ENCODE assay signal across 38 cellular contexts in the genomic region with DNA sequence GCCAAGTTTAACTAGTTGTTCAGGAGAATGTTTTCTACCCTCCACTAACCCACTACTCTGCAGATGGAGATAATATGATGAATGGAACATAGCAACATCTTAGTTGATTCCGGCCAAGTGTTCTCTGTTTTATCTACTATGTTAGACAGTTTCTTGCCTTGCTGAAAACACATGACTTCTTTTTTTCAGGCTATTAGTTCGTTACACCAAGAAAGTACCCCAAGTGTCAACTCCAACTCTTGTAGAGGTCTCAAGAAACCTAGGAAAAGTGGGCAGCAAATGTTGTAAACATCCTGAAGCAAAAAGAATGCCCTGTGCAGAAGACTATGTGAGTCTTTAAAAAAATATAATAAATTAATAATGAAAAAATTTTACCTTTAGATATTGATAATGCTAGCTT. TPM values are rescaled to one million over a fixed set of nuclear protein-coding genes. Genes with fewer than 3 reads are reported as not detected.
"Had no signal": no experiment of that assay in that cellular context is flagged by ENCODE, and none has a peak within 500 bp of the region (broad histone marks: within the 10 kb centered on the region; RNA-seq: fewer than 3 reads in every experiment).

No MANE protein-coding gene starts in this region.

- H3K4me1 ChIP-seq: adrenal gland, ascending aorta, breast epithelium had no signal

- H3K4me3 ChIP-seq: adrenal gland, ascending aorta, body of pancreas, breast epithelium, cardiac muscle cell had no signal

- DNase-seq: activated effector memory CD4-positive, alpha-beta T cell treated with anti-CD3 and anti-CD28 coated beads, Interleukin-2, amount 50 U/mL, for 16 hours; activated effector memory CD4-positive, alpha-beta T cell treated with Interleukin-2 at 50 U/mL for 16 hours; activated gamma-delta T cell; activated gamma-delta T cell treated with Interleukin-2 at 50 U/mL for 16 hours; activated naive CD4-positive, alpha-beta T cell; activated naive CD4-positive, alpha-beta T cell treated with anti-CD3 and anti-CD28 coated beads for 36 hours; activated naive CD4-positive, alpha-beta T cell treated with anti-CD3 and anti-CD28 coated beads, Interleukin-2, amount 10 ng/mL, durations not matched to agents 7 days and 5 days; activated naive CD4-positive, alpha-beta T cell treated with anti-CD3 and anti-CD28 coated beads, Interleukin-2, amount 50 U/mL, for 16 hours; activated naive CD4-positive, alpha-beta T cell treated with Interleukin-2 at 50 U/mL for 16 hours; activated naive CD8-positive, alpha-beta T cell treated with anti-CD3 and anti-CD28 coated beads for 36 hours; activated naive CD8-positive, alpha-beta T cell treated with anti-CD3 and anti-CD28 coated beads, Interleukin-2, amount 10 ng/mL, durations not matched to agents 7 days and 5 days; activated naive CD8-positive, alpha-beta T cell treated with anti-CD3 and anti-CD28 coated beads, Interleukin-2, amount 50 U/mL, for 24 hours; activated T-cell treated with anti-CD3 and anti-CD28 coated beads, Interleukin-2, amount 50 U/mL, for 1 hour; activated T-cell treated with anti-CD3 and anti-CD28 coated beads, Interleukin-2, amount 50 U/mL, for 24 hours; activated T-cell treated with anti-CD3 and anti-CD28 coated beads, Interleukin-2, amount 50 U/mL, for 4 hours; activated T-cell treated with anti-CD3 and anti-CD28 coated beads, Interleukin-2, amount 50 U/mL, for 48 hours; activated T-cell treated with anti-CD3 and anti-CD28 coated beads, Interleukin-2, amount 50 U/mL, for 72 hours; adrenal gland; amniotic stem cell; amygdala; anterior cingulate cortex; aorta; body of pancreas; central memory CD4-positive, alpha-beta T cell; cerebellar nuclear complex had no signal

- H3K27ac ChIP-seq: adrenal gland, ascending aorta, body of pancreas, brain microvascular endothelial cell, breast epithelium, cardiac muscle cell had no signal

- H3K27me3 ChIP-seq: adrenal gland, ascending aorta, body of pancreas, brain microvascular endothelial cell, breast epithelium, cardiac muscle cell had no signal

- FAIRE-seq: astrocyte, bronchial epithelial cell had no signal

- ATAC-seq: activated naive CD4-positive, alpha-beta T cell treated with anti-CD3 and anti-CD28 coated beads, Interleukin-2, amount 50 U/mL, for 72 hours; activated naive CD8-positive, alpha-beta T cell treated with anti-CD3 and anti-CD28 coated beads, Interleukin-2, amount 50 U/mL, for 24 hours; activated T-cell treated with anti-CD3 and anti-CD28 coated beads, Interleukin-2, amount 50 U/mL, for 4 hours; activated T-cell treated with anti-CD3 and anti-CD28 coated beads, Interleukin-2, amount 50 U/mL, for 72 hours; activated T-helper 17 cell treated with anti-CD3 and anti-CD28 coated beads, Interleukin-2, amount 50 U/mL, for 72 hours; body of pancreas had no signal

- H3K9me3 ChIP-seq: adrenal gland, ascending aorta, body of pancreas, breast epithelium had no signal

- H3K36me3 ChIP-seq: adrenal gland, ascending aorta, brain microvascular endothelial cell, breast epithelium, cardiac muscle cell had no signal

RNA-seq across cellular contexts. Expression of gene ALB, which starts 13.3 kb away (rescaled TPM):
- total RNA-seq: activated naive CD4-positive, alpha-beta T cell treated with anti-CD3 and anti-CD28 coated beads for 36 hours; activated naive CD4-positive, alpha-beta T cell treated with anti-CD3 and anti-CD28 coated beads, Interleukin-2, amount 50 U/mL, for 72 hours; activated naive CD8-positive, alpha-beta T cell treated with anti-CD3 and anti-CD28 coated beads for 36 hours; activated naive CD8-positive, alpha-beta T cell treated with anti-CD3 and anti-CD28 coated beads, Interleukin-2, amount 10 ng/mL, durations not matched to agents 7 days and 5 days; activated T-helper 1 cell treated with anti-CD3 and anti-CD28 coated beads, Interleukin-12 subunit alpha, Interleukin-12 subunit beta, Interleukin-2, Interleukin-4 antibody, amounts not matched to agents 30 ng/mL and 10 ng/mL and 1 ng/mL, durations not matched to agents 14 hours and 24 hours and 36 hours; activated T-helper 17 cell treated with anti-CD3 and anti-CD28 coated beads, Interleukin-2, amount 50 U/mL, for 72 hours; activated T-helper 2 cell treated with anti-CD3 and anti-CD28 coated beads, Interferon-gamma antibody, Interleukin-2, Interleukin-4, amounts not matched to agents 10 μg/mL and 5 μg/mL and 100 μg/mL, durations not matched to agents 14 hours and 24 hours and 36 hours; astrocyte; bronchial epithelial cell; cardiac septum; chondrocyte had no signal

RNA-seq across cellular contexts. Expression of gene AFP, which starts 18.7 kb away (rescaled TPM):
- total RNA-seq: activated naive CD4-positive, alpha-beta T cell treated with anti-CD3 and anti-CD28 coated beads for 36 hours; activated naive CD4-positive, alpha-beta T cell treated with anti-CD3 and anti-CD28 coated beads, Interleukin-2, amount 50 U/mL, for 72 hours; activated naive CD8-positive, alpha-beta T cell treated with anti-CD3 and anti-CD28 coated beads for 36 hours; activated naive CD8-positive, alpha-beta T cell treated with anti-CD3 and anti-CD28 coated beads, Interleukin-2, amount 10 ng/mL, durations not matched to agents 7 days and 5 days; activated T-cell treated with anti-CD3 and anti-CD28 coated beads, Interleukin-2, amount 50 U/mL, for 72 hours; activated T-helper 1 cell treated with anti-CD3 and anti-CD28 coated beads, Interleukin-12 subunit alpha, Interleukin-12 subunit beta, Interleukin-2, Interleukin-4 antibody, amounts not matched to agents 30 ng/mL and 10 ng/mL and 1 ng/mL, durations not matched to agents 14 hours and 24 hours and 36 hours; activated T-helper 17 cell treated with anti-CD3 and anti-CD28 coated beads, Interleukin-2, amount 50 U/mL, for 72 hours; activated T-helper 2 cell treated with anti-CD3 and anti-CD28 coated beads, Interferon-gamma antibody, Interleukin-2, Interleukin-4, amounts not matched to agents 10 μg/mL and 5 μg/mL and 100 μg/mL, durations not matched to agents 14 hours and 24 hours and 36 hours; ascending aorta; body of pancreas; bronchial epithelial cell; cardiac septum; chondrocyte had no signal
- polyA plus RNA-seq: adipose tissue, aorta had no signal
